ENCODE assay signal across 16 cellular contexts in genomic region chr13:30016398-30016797, GRCh38.
DNase-seq lines count a peak whose midpoint lies in the region; ATAC-seq and TF ChIP-seq lines count a peak whose summit lies in the region.
"Had no signal": no experiment of that assay in that cellular context is flagged by ENCODE, and none has a peak within 500 bp of the region (broad histone marks: within the 10 kb centered on the region; RNA-seq: fewer than 3 reads in every experiment).

No MANE protein-coding gene starts in this region.

- H3K4me3 ChIP-seq in osteoblast (ENCODE audit: insufficient read depth, low read length), result no peak overlapping the region
- H3K4me3 ChIP-seq in vagina, result no peak overlapping the region

- no peaks in the 10 kb centered on the region for H4K20me1 ChIP-seq in osteoblast (ENCODE audit: insufficient read depth, low read length)

- H3K4me1 ChIP-seq in osteoblast (ENCODE audit: insufficient read depth, low read length) (peaks cover 12% of the 10 kb centered on the region), vagina (no peaks in the 10 kb centered on the region)

- H3K4me2 ChIP-seq in osteoblast (ENCODE audit: insufficient read depth, low read length), result no peak overlapping the region

- H3K27ac ChIP-seq in osteoblast (ENCODE audit: low read depth, low read length) (no peak overlapping the region), vagina (peak overlapping the region; percentile 36)
- H3K27ac ChIP-seq: 22Rv1 had no signal

- intact Hi-C loops in left cardiac atrium (cut with DNase I), result no loop called here
- intact Hi-C loops in vagina (cut with DNase I), result no loop called here

- H3K36me3 ChIP-seq in osteoblast (ENCODE audit: insufficient read depth, low read length) (no peaks in the 10 kb centered on the region), vagina (no peaks in the 10 kb centered on the region)

- TF ChIP-seq CTCF in osteoblast (IDR thresholded peaks at IDR 0.05; ENCODE audit: extremely low read depth, low read depth, low read length), result no peak
- no peak for TF ChIP-seq CTCF in vagina (IDR thresholded peaks at IDR 0.05)

- no peaks in the 10 kb centered on the region for H3K79me2 ChIP-seq in osteoblast (ENCODE audit: insufficient read depth, low read length)

- ATAC-seq in left cardiac atrium (peak; percentile 68 to 83), HG03095 (IDR thresholded peaks at IDR 0.05; ENCODE audit: unreplicated experiment) (no peak)
- ATAC-seq: HepG2 had no signal

- H3K27me3 ChIP-seq in osteoblast (ENCODE audit: insufficient read depth, low read length) (no peaks in the 10 kb centered on the region), vagina (no peaks in the 10 kb centered on the region)

- peak overlapping the region; percentile 54 for H2AFZ ChIP-seq in osteoblast (ENCODE audit: low read length)

- DNase-seq in DMS53 (lab: John Stamatoyannopoulos, UW) (peak; percentile 42), DMS53 treated with DMSO at 0.1 percent for 48 hours (lab: John Stamatoyannopoulos, UW; ENCODE audit: unreplicated experiment) (no peak), left cardiac atrium (no peak), osteoblast (ENCODE audit: insufficient read length, low spot score, missing footprints) (no peak), vagina (ENCODE audit: extremely low spot score in 2 of 2) (no peak), kidney glomerular epithelial cell (lab: John Stamatoyannopoulos, UW) (no peak), ureter (ENCODE audit: low spot score) (no peak)
- DNase-seq: KBM-7, NCI-H1105 treated with DMSO at 0.1 percent for 48 hours, NCI-H1694 treated with DMSO at 0.1 percent for 48 hours, NCI-H510A treated with DMSO at 0.1 percent for 48 hours, NCI-H774, SHP77 treated with DMSO at 0.1 percent for 48 hours had no signal

- H3K9me3 ChIP-seq in osteoblast (ENCODE audit: low read depth, low read length) (no peaks in the 10 kb centered on the region), vagina (no peaks in the 10 kb centered on the region)

- TF ChIP-seq POLR2A in vagina (IDR thresholded peaks at IDR 0.05), result no peak
